ENCODE assay signal across 18 cellular contexts in genomic region chr20:56582557-56582956, GRCh38.
"Had no signal": no experiment of that assay in that cellular context is flagged by ENCODE, and none has a peak within 500 bp of the region (broad histone marks: within the 10 kb centered on the region; RNA-seq: fewer than 3 reads in every experiment).

No MANE protein-coding gene starts in this region.

- H3K4me3 Mint-ChIP-seq: activated CD8-positive, alpha-beta T cell treated with anti-CD3 and anti-CD28 coated beads, Interleukin-2, amount 10 ng/mL, durations not matched to agents 7 days and 5 days; activated naive CD8-positive, alpha-beta T cell; memory B cell; naive thymus-derived CD4-positive, alpha-beta T cell had no signal

- H3K4me1 ChIP-seq: esophagus muscularis mucosa, parathyroid adenoma, stomach, testis, upper lobe of right lung had no signal

- H3K27ac Mint-ChIP-seq: activated CD8-positive, alpha-beta T cell treated with anti-CD3 and anti-CD28 coated beads, Interleukin-2, amount 10 ng/mL, durations not matched to agents 7 days and 5 days; activated naive CD8-positive, alpha-beta T cell; memory B cell; naive thymus-derived CD4-positive, alpha-beta T cell had no signal

- H3K9ac ChIP-seq: parathyroid adenoma had no signal

- H3K27me3 ChIP-seq: esophagus muscularis mucosa, testis, upper lobe of right lung had no signal

- H3K9me3 Mint-ChIP-seq: memory B cell; naive thymus-derived CD4-positive, alpha-beta T cell had no signal

- H3K36me3 ChIP-seq: esophagus muscularis mucosa, stomach, upper lobe of right lung had no signal

- H3K9me3 ChIP-seq: esophagus muscularis mucosa, mucosa of descending colon, stomach, testis, upper lobe of right lung had no signal

- DNase-seq: activated CD4-positive, alpha-beta T cell treated with anti-CD3 and anti-CD28 coated beads for 48 hours; activated CD8-positive, alpha-beta memory T cell treated with anti-CD3 and anti-CD28 coated beads, Interleukin-2, amount 50 U/mL, for 48 hours; activated CD8-positive, alpha-beta T cell treated with anti-CD3 and anti-CD28 coated beads, Interleukin-2, amount 10 ng/mL, durations not matched to agents 7 days and 5 days; activated gamma-delta T cell treated with Interleukin-2 at 50 U/mL for 16 hours; amniotic stem cell; hippocampal formation; kidney glomerular epithelial cell; left ventricle myocardium superior; naive thymus-derived CD4-positive, alpha-beta T cell; stimulated activated CD4-positive, alpha-beta T cell treated with anti-CD3 and anti-CD28 coated beads, Interleukin-1b, Interleukin-23, amount 100 ng/mL, for 48 hours; stomach; testis; upper lobe of right lung had no signal

- H3K4me3 ChIP-seq: esophagus muscularis mucosa, mucosa of descending colon, stomach, testis, upper lobe of right lung had no signal

- H3K4me1 Mint-ChIP-seq: memory B cell had no signal

- H3K27ac ChIP-seq: esophagus muscularis mucosa, parathyroid adenoma, stomach, testis, upper lobe of right lung had no signal

- H3K36me3 Mint-ChIP-seq: activated naive CD8-positive, alpha-beta T cell; memory B cell; naive thymus-derived CD4-positive, alpha-beta T cell had no signal
